Comparison of ENCODE assay signal across 11 cellular contexts in genomic region chr7:112970771-112971170, GRCh38.
DNase-seq lines count a peak whose midpoint lies in the region; TF ChIP-seq lines count a peak whose summit lies in the region.
"Had no signal": no experiment of that assay in that cellular context is flagged by ENCODE, and none has a peak within 500 bp of the region (broad histone marks: within the 10 kb centered on the region; RNA-seq: fewer than 3 reads in every experiment).

No MANE protein-coding gene starts in this region.

- H3K4me1 Mint-ChIP-seq in HFFc6 (ENCODE audit: low read depth) (peaks cover 45% of the 10 kb centered on the region), neural crest cell (no peaks in the 10 kb centered on the region), Calu3 (ENCODE audit: low read depth, unreplicated experiment) (no peaks in the 10 kb centered on the region)

- no TSS peak for BruUV-seq in Calu3 (replicated peaks; lab: Mats Ljungman, UMichigan)

- peaks cover 9% of the 10 kb centered on the region for H3K36me3 Mint-ChIP-seq in HFFc6 (ENCODE audit: low read depth)
- no peaks in the 10 kb centered on the region for H3K36me3 Mint-ChIP-seq in neural crest cell (ENCODE audit: low read depth)
- no peaks in the 10 kb centered on the region for H3K36me3 Mint-ChIP-seq in Calu3 (ENCODE audit: insufficient read depth, unreplicated experiment)

- H3K27ac Mint-ChIP-seq in HFFc6 (no peak overlapping the region), neural crest cell (ENCODE audit: unreplicated experiment) (no peak overlapping the region), Calu3 (ENCODE audit: unreplicated experiment) (no peak overlapping the region)

- H3K36me3 ChIP-seq in thyroid gland: no peaks in the 10 kb centered on the region

- intact Hi-C loops in thyroid gland (cut with DNase I) (no loop called here), Calu3 (cut with micrococcal nuclease; ENCODE audit: unreplicated experiment) (no loop called here)

- TF ChIP-seq CTCF in HFFc6 (IDR thresholded peaks at IDR 0.05): 0 out of 2 replicates have a peak, but pooled peaks have one; percentile 15
- peak; percentile 12 for TF ChIP-seq CTCF in neural crest cell (conservative IDR thresholded peaks at IDR 0.05)
- no peak for TF ChIP-seq CTCF in thyroid gland (IDR thresholded peaks at IDR 0.05)
- no peak for TF ChIP-seq CTCF in Calu3 (IDR thresholded peaks at IDR 0.05; ENCODE audit: unreplicated experiment)

- H3K9me3 Mint-ChIP-seq in HFFc6: no peaks in the 10 kb centered on the region
- H3K9me3 Mint-ChIP-seq in neural crest cell: peaks cover 3% of the 10 kb centered on the region
- peaks cover 6% of the 10 kb centered on the region for H3K9me3 Mint-ChIP-seq in Calu3 (ENCODE audit: low read depth, unreplicated experiment)

- no peaks in the 10 kb centered on the region for H3K9me3 ChIP-seq in thyroid gland
- H3K9me3 ChIP-seq: testis had no signal

- DNase-seq in DMS53 (lab: John Stamatoyannopoulos, UW): peak; percentile 47
- DNase-seq in DMS53 treated with DMSO at 0.1 percent for 48 hours (lab: John Stamatoyannopoulos, UW; ENCODE audit: unreplicated experiment): no peak
- no peak for DNase-seq in HFFc6
- DNase-seq in NAMALWA (ENCODE audit: low spot score): peak; percentile 45
- no peak for DNase-seq in neural crest cell (ENCODE audit: low read depth, low spot score)
- DNase-seq in NCI-H1694 (lab: John Stamatoyannopoulos, UW): no peak
- DNase-seq in thyroid gland: no peak
- no peak for DNase-seq in Calu3
- DNase-seq: 8988T, amniotic stem cell, testis had no signal

- H3K4me3 Mint-ChIP-seq in HFFc6 (no peak overlapping the region), neural crest cell (no peak overlapping the region), Calu3 (ENCODE audit: low read depth, unreplicated experiment) (no peak overlapping the region)

- no peak for TF ChIP-seq POLR2A in thyroid gland (IDR thresholded peaks at IDR 0.05)

- H3K27ac ChIP-seq in thyroid gland: no peak overlapping the region
- H3K27ac ChIP-seq: testis had no signal

- no peaks in the 10 kb centered on the region for H3K27me3 ChIP-seq in thyroid gland
- H3K27me3 ChIP-seq: testis had no signal

- H3K4me3 ChIP-seq in thyroid gland (replicated peaks in 1 of 3): no peak overlapping the region
- H3K4me3 ChIP-seq: testis had no signal

- no peaks in the 10 kb centered on the region for H3K4me1 ChIP-seq in thyroid gland
- H3K4me1 ChIP-seq: testis had no signal

- H3K27me3 Mint-ChIP-seq in HFFc6 (ENCODE audit: insufficient read depth): no peaks in the 10 kb centered on the region
- H3K27me3 Mint-ChIP-seq in neural crest cell (ENCODE audit: low read depth): no peaks in the 10 kb centered on the region
- no peaks in the 10 kb centered on the region for H3K27me3 Mint-ChIP-seq in Calu3 (ENCODE audit: unreplicated experiment)

- CTCF ChIA-PET in Calu3 (lab: Charles Lee): no interaction called here

Comparison
In these comparisons a context has a peak if more than half of its experiments do, and no peak if none do; other contexts are left out.
1. DNase-seq: peak in DMS53 (single experiment) and NAMALWA (single experiment); none in DMS53 treated with DMSO at 0.1 percent for 48 hours (single experiment), HFFc6 (single experiment), neural crest cell (single experiment), NCI-H1694 (single experiment), thyroid gland (0 of 2) and Calu3 (single experiment).
2. CTCF ChIP-seq: peak in HFFc6 (single experiment) and neural crest cell (single experiment); none in thyroid gland (0 of 6) and Calu3 (single experiment).